Comparison of ENCODE assay signal across 1 cellular context in the genomic region with DNA sequence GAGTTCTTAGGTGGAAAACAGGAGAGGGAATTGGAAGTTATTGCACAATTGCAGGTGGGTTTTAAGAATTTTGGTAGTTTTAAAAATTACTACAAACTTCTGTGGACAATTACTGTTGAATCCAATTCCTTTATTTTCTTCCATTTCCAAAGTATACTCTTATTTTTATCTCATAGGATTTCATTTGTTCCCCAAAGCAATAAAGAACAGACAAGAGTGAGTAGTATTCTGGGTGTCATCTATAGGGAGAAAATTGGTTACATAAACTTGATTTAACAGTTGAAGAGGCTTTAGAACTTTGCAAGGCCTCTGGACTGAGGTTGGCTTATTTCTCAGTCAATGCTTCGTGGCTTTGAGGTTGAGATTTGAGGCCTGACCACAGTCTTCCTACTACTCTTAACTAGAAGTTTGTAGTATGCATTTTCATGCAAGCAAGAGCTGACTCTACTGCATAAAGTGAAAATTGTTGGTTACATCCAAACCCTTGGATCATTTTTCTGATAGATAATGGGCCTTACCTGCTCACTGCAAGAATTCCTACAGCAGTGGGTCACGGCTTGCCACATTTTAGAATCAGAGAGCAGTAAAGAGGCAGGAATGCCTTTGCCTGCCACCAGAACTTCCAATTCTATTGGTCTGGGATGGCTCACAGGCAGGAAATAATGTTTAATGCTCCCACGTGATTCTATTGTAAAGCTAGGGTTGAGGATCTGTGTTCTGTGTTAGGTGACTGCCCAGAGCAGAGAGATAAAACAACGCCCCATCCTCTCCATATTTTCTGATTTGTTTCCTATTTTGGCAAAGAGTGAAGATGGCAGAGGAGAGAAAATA.
TF ChIP-seq lines count a peak whose summit lies in the region.

No MANE protein-coding gene starts in this region.

TF ChIP-seq in GM23338, 12 proteins besides CTCF, POLR2A, EP300 and RAD21 (continued from another document):
- TF ChIP-seq, protein P1, sequence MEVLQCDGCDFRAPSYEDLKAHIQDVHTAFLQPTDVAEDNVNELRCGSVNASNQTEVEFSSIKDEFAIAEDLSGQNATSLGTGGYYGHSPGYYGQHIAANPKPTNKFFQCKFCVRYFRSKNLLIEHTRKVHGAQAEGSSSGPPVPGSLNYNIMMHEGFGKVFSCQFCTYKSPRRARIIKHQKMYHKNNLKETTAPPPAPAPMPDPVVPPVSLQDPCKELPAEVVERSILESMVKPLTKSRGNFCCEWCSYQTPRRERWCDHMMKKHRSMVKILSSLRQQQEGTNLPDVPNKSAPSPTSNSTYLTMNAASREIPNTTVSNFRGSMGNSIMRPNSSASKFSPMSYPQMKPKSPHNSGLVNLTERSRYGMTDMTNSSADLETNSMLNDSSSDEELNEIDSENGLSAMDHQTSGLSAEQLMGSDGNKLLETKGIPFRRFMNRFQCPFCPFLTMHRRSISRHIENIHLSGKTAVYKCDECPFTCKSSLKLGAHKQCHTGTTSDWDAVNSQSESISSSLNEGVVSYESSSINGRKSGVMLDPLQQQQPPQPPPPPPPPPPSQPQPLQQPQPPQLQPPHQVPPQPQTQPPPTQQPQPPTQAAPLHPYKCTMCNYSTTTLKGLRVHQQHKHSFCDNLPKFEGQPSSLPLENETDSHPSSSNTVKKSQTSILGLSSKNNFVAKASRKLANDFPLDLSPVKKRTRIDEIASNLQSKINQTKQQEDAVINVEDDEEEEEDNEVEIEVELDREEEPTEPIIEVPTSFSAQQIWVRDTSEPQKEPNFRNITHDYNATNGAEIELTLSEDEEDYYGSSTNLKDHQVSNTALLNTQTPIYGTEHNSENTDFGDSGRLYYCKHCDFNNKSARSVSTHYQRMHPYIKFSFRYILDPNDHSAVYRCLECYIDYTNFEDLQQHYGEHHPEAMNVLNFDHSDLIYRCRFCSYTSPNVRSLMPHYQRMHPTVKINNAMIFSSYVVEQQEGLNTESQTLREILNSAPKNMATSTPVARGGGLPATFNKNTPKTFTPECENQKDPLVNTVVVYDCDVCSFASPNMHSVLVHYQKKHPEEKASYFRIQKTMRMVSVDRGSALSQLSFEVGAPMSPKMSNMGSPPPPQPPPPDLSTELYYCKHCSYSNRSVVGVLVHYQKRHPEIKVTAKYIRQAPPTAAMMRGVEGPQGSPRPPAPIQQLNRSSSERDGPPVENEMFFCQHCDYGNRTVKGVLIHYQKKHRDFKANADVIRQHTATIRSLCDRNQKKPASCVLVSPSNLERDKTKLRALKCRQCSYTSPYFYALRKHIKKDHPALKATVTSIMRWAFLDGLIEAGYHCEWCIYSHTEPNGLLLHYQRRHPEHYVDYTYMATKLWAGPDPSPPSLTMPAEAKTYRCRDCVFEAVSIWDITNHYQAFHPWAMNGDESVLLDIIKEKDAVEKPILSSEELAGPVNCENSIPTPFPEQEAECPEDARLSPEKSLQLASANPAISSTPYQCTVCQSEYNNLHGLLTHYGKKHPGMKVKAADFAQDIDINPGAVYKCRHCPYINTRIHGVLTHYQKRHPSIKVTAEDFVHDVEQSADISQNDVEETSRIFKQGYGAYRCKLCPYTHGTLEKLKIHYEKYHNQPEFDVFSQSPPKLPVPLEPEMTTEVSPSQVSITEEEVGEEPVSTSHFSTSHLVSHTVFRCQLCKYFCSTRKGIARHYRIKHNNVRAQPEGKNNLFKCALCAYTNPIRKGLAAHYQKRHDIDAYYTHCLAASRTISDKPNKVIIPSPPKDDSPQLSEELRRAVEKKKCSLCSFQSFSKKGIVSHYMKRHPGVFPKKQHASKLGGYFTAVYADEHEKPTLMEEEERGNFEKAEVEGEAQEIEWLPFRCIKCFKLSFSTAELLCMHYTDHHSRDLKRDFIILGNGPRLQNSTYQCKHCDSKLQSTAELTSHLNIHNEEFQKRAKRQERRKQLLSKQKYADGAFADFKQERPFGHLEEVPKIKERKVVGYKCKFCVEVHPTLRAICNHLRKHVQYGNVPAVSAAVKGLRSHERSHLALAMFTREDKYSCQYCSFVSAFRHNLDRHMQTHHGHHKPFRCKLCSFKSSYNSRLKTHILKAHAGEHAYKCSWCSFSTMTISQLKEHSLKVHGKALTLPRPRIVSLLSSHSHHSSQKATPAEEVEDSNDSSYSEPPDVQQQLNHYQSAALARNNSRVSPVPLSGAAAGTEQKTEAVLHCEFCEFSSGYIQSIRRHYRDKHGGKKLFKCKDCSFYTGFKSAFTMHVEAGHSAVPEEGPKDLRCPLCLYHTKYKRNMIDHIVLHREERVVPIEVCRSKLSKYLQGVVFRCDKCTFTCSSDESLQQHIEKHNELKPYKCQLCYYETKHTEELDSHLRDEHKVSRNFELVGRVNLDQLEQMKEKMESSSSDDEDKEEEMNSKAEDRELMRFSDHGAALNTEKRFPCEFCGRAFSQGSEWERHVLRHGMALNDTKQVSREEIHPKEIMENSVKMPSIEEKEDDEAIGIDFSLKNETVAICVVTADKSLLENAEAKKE (CRISPR knock-in tag; IDR thresholded peaks at IDR 0.05), result no peak
- TF ChIP-seq EZH2 (IDR thresholded peaks at IDR 0.05; ENCODE audit: low read depth, unreplicated experiment), result no peak
- TF ChIP-seq NANOG (IDR thresholded peaks at IDR 0.05; ENCODE audit: borderline replicate concordance), result no peak
- TF ChIP-seq ZNF331 (CRISPR knock-in tag; IDR thresholded peaks at IDR 0.05; ENCODE audit: low read depth), result no peak
- TF ChIP-seq STAT1 (IDR thresholded peaks at IDR 0.05; ENCODE audit: unreplicated experiment), result no peak
- TF ChIP-seq POLR2AphosphoS5 (IDR thresholded peaks at IDR 0.05; ENCODE audit: low read depth), result no peak
- TF ChIP-seq ZNF114 (CRISPR knock-in tag; IDR thresholded peaks at IDR 0.05), result no peak
- TF ChIP-seq, protein P2, sequence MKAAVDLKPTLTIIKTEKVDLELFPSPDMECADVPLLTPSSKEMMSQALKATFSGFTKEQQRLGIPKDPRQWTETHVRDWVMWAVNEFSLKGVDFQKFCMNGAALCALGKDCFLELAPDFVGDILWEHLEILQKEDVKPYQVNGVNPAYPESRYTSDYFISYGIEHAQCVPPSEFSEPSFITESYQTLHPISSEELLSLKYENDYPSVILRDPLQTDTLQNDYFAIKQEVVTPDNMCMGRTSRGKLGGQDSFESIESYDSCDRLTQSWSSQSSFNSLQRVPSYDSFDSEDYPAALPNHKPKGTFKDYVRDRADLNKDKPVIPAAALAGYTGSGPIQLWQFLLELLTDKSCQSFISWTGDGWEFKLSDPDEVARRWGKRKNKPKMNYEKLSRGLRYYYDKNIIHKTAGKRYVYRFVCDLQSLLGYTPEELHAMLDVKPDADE (IDR thresholded peaks at IDR 0.05), result no peak
- TF ChIP-seq CREB1 (CRISPR knock-in tag; IDR thresholded peaks at IDR 0.05; ENCODE audit: low read depth), result no peak
- no peak for TF ChIP-seq REST (IDR thresholded peaks at IDR 0.05; ENCODE audit: unreplicated experiment)
TF ChIP-seq in GM23338: peak in this region for 0.
